Comparison of ENCODE assay signal across 30 cellular contexts in the genomic region with DNA sequence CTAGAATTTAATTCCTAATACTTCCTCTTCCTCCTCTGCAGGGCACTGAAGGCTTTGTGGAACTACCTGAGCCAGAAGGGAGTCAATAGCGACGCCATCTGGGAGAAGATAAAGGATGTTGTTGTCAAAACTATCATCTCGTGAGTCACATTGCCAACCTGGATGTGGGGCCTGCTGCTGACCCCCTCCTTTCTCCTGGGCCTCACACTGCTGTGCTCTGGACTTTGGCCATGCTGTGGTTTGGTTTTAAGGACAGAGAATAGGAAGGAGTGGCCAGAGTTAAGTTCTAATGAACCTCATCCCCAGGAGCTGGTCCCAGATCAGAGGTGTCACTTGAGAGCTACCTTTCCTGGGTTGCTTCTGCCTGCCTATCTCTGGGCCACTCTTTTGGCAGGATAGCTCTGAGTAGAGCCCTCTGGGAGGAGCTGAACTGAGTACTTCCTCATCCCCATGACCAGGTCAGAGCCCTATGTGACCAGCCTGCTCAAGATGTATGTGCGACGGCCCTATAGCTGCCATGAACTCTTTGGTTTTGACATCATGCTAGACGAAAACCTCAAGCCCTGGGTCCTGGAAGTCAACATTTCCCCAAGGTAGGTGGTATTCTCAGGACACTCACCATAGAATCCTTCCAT. TPM values are rescaled to one million over a fixed set of nuclear protein-coding genes. Genes with fewer than 3 reads are reported as not detected.
"Had no signal": no experiment of that assay in that cellular context is flagged by ENCODE, and none has a peak within 500 bp of the region (broad histone marks: within the 10 kb centered on the region; RNA-seq: fewer than 3 reads in every experiment).

No MANE protein-coding gene starts in this region.

- H3K4me1 ChIP-seq: breast epithelium, Peyer's patch had no signal

- H3K4me3 ChIP-seq: breast epithelium, Peyer's patch, SJCRH30 had no signal

- H3K27me3 Mint-ChIP-seq: activated CD4-positive, alpha-beta memory T cell treated with anti-CD3 and anti-CD28 coated beads, Interleukin-2, amount 10 ng/mL, durations not matched to agents 7 days and 5 days; activated CD4-positive, alpha-beta T cell treated with anti-CD3 and anti-CD28 coated beads for 36 hours; activated naive CD4-positive, alpha-beta T cell treated with anti-CD3 and anti-CD28 coated beads, Interleukin-2, amount 50 U/mL, for 24 hours; activated T-cell treated with anti-CD3 and anti-CD28 coated beads, Interleukin-2, amount 50 U/mL, for 24 hours; T-helper 17 cell had no signal

- H3K27ac ChIP-seq: KMS-11, Peyer's patch, RWPE1, SJCRH30, VCaP had no signal

- H3K27ac Mint-ChIP-seq: activated CD4-positive, alpha-beta memory T cell treated with anti-CD3 and anti-CD28 coated beads, Interleukin-2, amount 10 ng/mL, durations not matched to agents 7 days and 5 days; activated CD4-positive, alpha-beta T cell treated with anti-CD3 and anti-CD28 coated beads for 36 hours; activated naive CD4-positive, alpha-beta T cell treated with anti-CD3 and anti-CD28 coated beads, Interleukin-2, amount 50 U/mL, for 24 hours; activated T-cell treated with anti-CD3 and anti-CD28 coated beads, Interleukin-2, amount 50 U/mL, for 24 hours; activated T-helper 1 cell treated with anti-CD3 and anti-CD28 coated beads, Interleukin-12 subunit alpha, Interleukin-12 subunit beta, Interleukin-2, Interleukin-4 antibody, amounts not matched to agents 30 ng/mL and 10 ng/mL and 1 ng/mL, durations not matched to agents 14 hours and 24 hours and 36 hours; T-helper 17 cell had no signal

- H3K4me3 Mint-ChIP-seq: activated CD4-positive, alpha-beta memory T cell treated with anti-CD3 and anti-CD28 coated beads, Interleukin-2, amount 10 ng/mL, durations not matched to agents 7 days and 5 days; activated CD4-positive, alpha-beta T cell treated with anti-CD3 and anti-CD28 coated beads for 36 hours; activated naive CD4-positive, alpha-beta T cell treated with anti-CD3 and anti-CD28 coated beads, Interleukin-2, amount 50 U/mL, for 24 hours; activated T-cell treated with anti-CD3 and anti-CD28 coated beads, Interleukin-2, amount 50 U/mL, for 24 hours; activated T-helper 1 cell treated with anti-CD3 and anti-CD28 coated beads, Interleukin-12 subunit alpha, Interleukin-12 subunit beta, Interleukin-2, Interleukin-4 antibody, amounts not matched to agents 30 ng/mL and 10 ng/mL and 1 ng/mL, durations not matched to agents 14 hours and 24 hours and 36 hours; T-helper 17 cell had no signal

- H3K27me3 ChIP-seq: breast epithelium, Peyer's patch, SJCRH30 had no signal

- H3K9me3 ChIP-seq: breast epithelium, Peyer's patch, SJCRH30 had no signal

- DNase-seq: activated CD4-positive, alpha-beta memory T cell treated with anti-CD3 and anti-CD28 coated beads, Interleukin-2, amount 10 ng/mL, durations not matched to agents 7 days and 5 days; activated CD4-positive, alpha-beta T cell treated with anti-CD3 and anti-CD28 coated beads for 36 hours; activated CD4-positive, alpha-beta T cell treated with anti-CD3 and anti-CD28 coated beads, Interleukin-2, amount 50 U/mL, for 1 hour; activated CD8-positive, alpha-beta memory T cell treated with anti-CD3 and anti-CD28 coated beads, Interleukin-2, amount 50 U/mL, for 48 hours; activated effector memory CD4-positive, alpha-beta T cell treated with Interleukin-2 at 50 U/mL for 16 hours; activated naive CD4-positive, alpha-beta T cell; activated T-cell treated with anti-CD3 and anti-CD28 coated beads, Interleukin-2, amount 50 U/mL, for 24 hours; aorta; central memory CD4-positive, alpha-beta T cell; NCI-H1105; NCI-H1436; NCI-H187; NCI-H2081; NCI-H510A treated with DMSO at 0.1 percent for 48 hours; NCI-H69; NK-92 treated with Interleukin-12 subunit alpha and Interleukin-12 subunit beta, amount 100 ng/mL, for 24 hours; OCI-M1; Peyer's patch; Right ventricle myocardium superior; SJCRH30; T-helper 17 cell; T1000 had no signal

- H3K36me3 ChIP-seq: breast epithelium had no signal

- H3K9me3 Mint-ChIP-seq: activated CD4-positive, alpha-beta memory T cell treated with anti-CD3 and anti-CD28 coated beads, Interleukin-2, amount 10 ng/mL, durations not matched to agents 7 days and 5 days; activated naive CD4-positive, alpha-beta T cell treated with anti-CD3 and anti-CD28 coated beads, Interleukin-2, amount 50 U/mL, for 24 hours; activated T-cell treated with anti-CD3 and anti-CD28 coated beads, Interleukin-2, amount 50 U/mL, for 24 hours; activated T-helper 1 cell treated with anti-CD3 and anti-CD28 coated beads, Interleukin-12 subunit alpha, Interleukin-12 subunit beta, Interleukin-2, Interleukin-4 antibody, amounts not matched to agents 30 ng/mL and 10 ng/mL and 1 ng/mL, durations not matched to agents 14 hours and 24 hours and 36 hours had no signal

- H3K4me1 Mint-ChIP-seq: T-helper 17 cell had no signal

- ATAC-seq: activated CD4-positive, alpha-beta T cell treated with anti-CD3 and anti-CD28 coated beads for 36 hours; SK-N-SH treated with all-trans-retinoic acid at 6 μM for 48 hours; T-helper 17 cell had no signal

RNA-seq across cellular contexts. Expression of a gene that starts 33.0 kb away (rescaled TPM):
- total RNA-seq: activated CD4-positive, alpha-beta memory T cell treated with anti-CD3 and anti-CD28 coated beads, Interleukin-2, amount 10 ng/mL, durations not matched to agents 7 days and 5 days; MCF 10A had no signal
